Comparison of ENCODE assay signal across 30 cellular contexts in the genomic region with DNA sequence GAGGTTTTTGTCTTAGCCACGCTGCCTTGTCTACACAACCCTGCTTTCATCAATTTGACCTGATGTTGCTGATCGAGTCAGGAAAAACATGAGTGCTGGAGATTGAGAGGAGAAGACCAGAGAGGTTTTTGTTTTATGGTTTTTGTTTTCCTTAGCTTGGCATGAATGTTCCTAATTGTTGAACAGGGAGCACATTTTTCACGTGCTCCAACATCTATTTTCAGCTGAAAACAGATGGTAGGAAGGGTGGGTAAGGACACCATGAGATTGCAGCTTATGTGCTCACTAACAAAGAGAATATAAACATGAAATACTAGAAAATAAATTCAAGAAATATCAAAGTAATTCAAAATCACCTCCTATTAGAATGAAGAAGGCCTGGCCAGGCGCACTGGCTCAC.
"Had no signal": no experiment of that assay in that cellular context is flagged by ENCODE, and none has a peak within 500 bp of the region (broad histone marks: within the 10 kb centered on the region; RNA-seq: fewer than 3 reads in every experiment).

No MANE protein-coding gene starts in this region.

- H3K4me1 ChIP-seq: ascending aorta, breast epithelium, gastroesophageal sphincter had no signal

- ATAC-seq: activated CD8-positive, alpha-beta memory T cell treated with anti-CD3 and anti-CD28 coated beads, Interleukin-2, amount 10 ng/mL, durations not matched to agents 7 days and 5 days; activated CD8-positive, alpha-beta T cell treated with anti-CD3 and anti-CD28 coated beads, Interleukin-2, amount 10 ng/mL, durations not matched to agents 7 days and 5 days; effector memory CD8-positive, alpha-beta T cell; gastroesophageal sphincter; heart right ventricle had no signal

- H3K36me3 ChIP-seq: ascending aorta, breast epithelium, cardiac muscle cell, esophagus muscularis mucosa, gastroesophageal sphincter, heart right ventricle had no signal

- H3K27ac Mint-ChIP-seq: activated CD4-positive, alpha-beta memory T cell treated with anti-CD3 and anti-CD28 coated beads for 36 hours; activated CD4-positive, alpha-beta T cell treated with anti-CD3 and anti-CD28 coated beads for 36 hours; activated CD4-positive, alpha-beta T cell treated with anti-CD3 and anti-CD28 coated beads, Interleukin-2, amount 10 ng/mL, durations not matched to agents 24 days and 14 days; activated CD8-positive, alpha-beta memory T cell treated with anti-CD3 and anti-CD28 coated beads, Interleukin-2, amount 10 ng/mL, durations not matched to agents 7 days and 5 days; activated CD8-positive, alpha-beta T cell treated with anti-CD3 and anti-CD28 coated beads, Interleukin-2, amount 10 ng/mL, durations not matched to agents 7 days and 5 days; activated naive CD4-positive, alpha-beta T cell treated with anti-CD3 and anti-CD28 coated beads for 36 hours; activated naive CD4-positive, alpha-beta T cell treated with anti-CD3 and anti-CD28 coated beads, Interleukin-2, amount 50 U/mL, for 24 hours; activated naive CD8-positive, alpha-beta T cell treated with anti-CD3 and anti-CD28 coated beads for 36 hours; activated naive CD8-positive, alpha-beta T cell treated with anti-CD3 and anti-CD28 coated beads, Interleukin-2, amount 50 U/mL, for 24 hours; activated T-helper 1 cell treated with anti-CD3 and anti-CD28 coated beads, Interleukin-12 subunit alpha, Interleukin-12 subunit beta, Interleukin-2, Interleukin-4 antibody, amounts not matched to agents 30 ng/mL and 10 ng/mL and 1 ng/mL, durations not matched to agents 14 hours and 24 hours and 36 hours; activated T-helper 2 cell treated with anti-CD3 and anti-CD28 coated beads, Interferon-gamma antibody, Interleukin-2, Interleukin-4, amounts not matched to agents 10 μg/mL and 5 μg/mL and 100 μg/mL, durations not matched to agents 14 hours and 24 hours and 36 hours had no signal

- H3K27me3 ChIP-seq: ascending aorta, breast epithelium, cardiac muscle cell, esophagus muscularis mucosa, gastroesophageal sphincter, heart right ventricle had no signal

- H3K9me3 Mint-ChIP-seq: activated naive CD4-positive, alpha-beta T cell treated with anti-CD3 and anti-CD28 coated beads, Interleukin-2, amount 50 U/mL, for 24 hours; activated naive CD8-positive, alpha-beta T cell treated with anti-CD3 and anti-CD28 coated beads, Interleukin-2, amount 50 U/mL, for 24 hours; activated T-helper 1 cell treated with anti-CD3 and anti-CD28 coated beads, Interleukin-12 subunit alpha, Interleukin-12 subunit beta, Interleukin-2, Interleukin-4 antibody, amounts not matched to agents 30 ng/mL and 10 ng/mL and 1 ng/mL, durations not matched to agents 14 hours and 24 hours and 36 hours; activated T-helper 2 cell treated with anti-CD3 and anti-CD28 coated beads, Interferon-gamma antibody, Interleukin-2, Interleukin-4, amounts not matched to agents 10 μg/mL and 5 μg/mL and 100 μg/mL, durations not matched to agents 14 hours and 24 hours and 36 hours; effector memory CD8-positive, alpha-beta T cell had no signal

- H3K36me3 Mint-ChIP-seq: activated CD8-positive, alpha-beta memory T cell treated with anti-CD3 and anti-CD28 coated beads, Interleukin-2, amount 10 ng/mL, durations not matched to agents 7 days and 5 days; activated naive CD4-positive, alpha-beta T cell treated with anti-CD3 and anti-CD28 coated beads, Interleukin-2, amount 50 U/mL, for 24 hours; activated naive CD8-positive, alpha-beta T cell treated with anti-CD3 and anti-CD28 coated beads for 36 hours had no signal

- H3K4me3 ChIP-seq: ascending aorta, breast epithelium, cardiac muscle cell, coronary artery, esophagus muscularis mucosa, gastroesophageal sphincter, heart right ventricle had no signal

- H3K4me1 Mint-ChIP-seq: activated CD4-positive, alpha-beta T cell treated with anti-CD3 and anti-CD28 coated beads, Interleukin-2, amount 10 ng/mL, durations not matched to agents 24 days and 14 days; activated CD8-positive, alpha-beta memory T cell treated with anti-CD3 and anti-CD28 coated beads, Interleukin-2, amount 10 ng/mL, durations not matched to agents 7 days and 5 days; brain had no signal

- H3K4me3 Mint-ChIP-seq: activated CD4-positive, alpha-beta memory T cell treated with anti-CD3 and anti-CD28 coated beads for 36 hours; activated CD4-positive, alpha-beta T cell treated with anti-CD3 and anti-CD28 coated beads for 36 hours; activated CD4-positive, alpha-beta T cell treated with anti-CD3 and anti-CD28 coated beads, Interleukin-2, amount 10 ng/mL, durations not matched to agents 24 days and 14 days; activated CD8-positive, alpha-beta memory T cell treated with anti-CD3 and anti-CD28 coated beads, Interleukin-2, amount 10 ng/mL, durations not matched to agents 7 days and 5 days; activated CD8-positive, alpha-beta T cell treated with anti-CD3 and anti-CD28 coated beads, Interleukin-2, amount 10 ng/mL, durations not matched to agents 7 days and 5 days; activated naive CD4-positive, alpha-beta T cell treated with anti-CD3 and anti-CD28 coated beads for 36 hours; activated naive CD4-positive, alpha-beta T cell treated with anti-CD3 and anti-CD28 coated beads, Interleukin-2, amount 50 U/mL, for 24 hours; activated naive CD8-positive, alpha-beta T cell treated with anti-CD3 and anti-CD28 coated beads for 36 hours; activated naive CD8-positive, alpha-beta T cell treated with anti-CD3 and anti-CD28 coated beads, Interleukin-2, amount 50 U/mL, for 24 hours; activated T-helper 1 cell treated with anti-CD3 and anti-CD28 coated beads, Interleukin-12 subunit alpha, Interleukin-12 subunit beta, Interleukin-2, Interleukin-4 antibody, amounts not matched to agents 30 ng/mL and 10 ng/mL and 1 ng/mL, durations not matched to agents 14 hours and 24 hours and 36 hours; brain; effector memory CD8-positive, alpha-beta T cell had no signal

- DNase-seq: activated CD4-positive, alpha-beta memory T cell treated with anti-CD3 and anti-CD28 coated beads for 36 hours; activated CD4-positive, alpha-beta T cell treated with anti-CD3 and anti-CD28 coated beads for 36 hours; activated CD4-positive, alpha-beta T cell treated with anti-CD3 and anti-CD28 coated beads, Interleukin-2, amount 10 ng/mL, durations not matched to agents 24 days and 14 days; activated CD4-positive, CD25-positive, alpha-beta regulatory T cell; activated CD4-positive, CD25-positive, alpha-beta regulatory T cell treated with anti-CD3 and anti-CD28 coated beads, Interleukin-2, amount 50 U/mL, for 72 hours; activated CD8-positive, alpha-beta memory T cell treated with anti-CD3 and anti-CD28 coated beads, Interleukin-2, amount 10 ng/mL, durations not matched to agents 7 days and 5 days; activated CD8-positive, alpha-beta memory T cell treated with anti-CD3 and anti-CD28 coated beads, Interleukin-2, amount 50 U/mL, for 4 hours; activated CD8-positive, alpha-beta T cell treated with anti-CD3 and anti-CD28 coated beads, Interleukin-2, amount 10 ng/mL, durations not matched to agents 7 days and 5 days; activated effector memory CD4-positive, alpha-beta T cell treated with anti-CD3 and anti-CD28 coated beads, Interleukin-2, amount 50 U/mL, for 16 hours; activated naive CD8-positive, alpha-beta T cell treated with anti-CD3 and anti-CD28 coated beads for 36 hours; activated naive CD8-positive, alpha-beta T cell treated with anti-CD3 and anti-CD28 coated beads, Interleukin-2, amount 50 U/mL, for 24 hours; activated T-cell treated with anti-CD3 and anti-CD28 coated beads, Interleukin-2, amount 50 U/mL, for 1 hour; activated T-cell treated with anti-CD3 and anti-CD28 coated beads, Interleukin-2, amount 50 U/mL, for 48 hours; central memory CD4-positive, alpha-beta T cell; effector CD4-positive, alpha-beta T cell; effector memory CD8-positive, alpha-beta T cell; erythroblast; foreskin melanocyte; heart right ventricle had no signal

- H3K27me3 Mint-ChIP-seq: activated CD4-positive, alpha-beta memory T cell treated with anti-CD3 and anti-CD28 coated beads for 36 hours; activated CD4-positive, alpha-beta T cell treated with anti-CD3 and anti-CD28 coated beads for 36 hours; activated CD4-positive, alpha-beta T cell treated with anti-CD3 and anti-CD28 coated beads, Interleukin-2, amount 10 ng/mL, durations not matched to agents 24 days and 14 days; activated CD8-positive, alpha-beta memory T cell treated with anti-CD3 and anti-CD28 coated beads, Interleukin-2, amount 10 ng/mL, durations not matched to agents 7 days and 5 days; activated naive CD4-positive, alpha-beta T cell treated with anti-CD3 and anti-CD28 coated beads, Interleukin-2, amount 50 U/mL, for 24 hours; activated naive CD8-positive, alpha-beta T cell treated with anti-CD3 and anti-CD28 coated beads for 36 hours; activated naive CD8-positive, alpha-beta T cell treated with anti-CD3 and anti-CD28 coated beads, Interleukin-2, amount 50 U/mL, for 24 hours; brain had no signal

- H3K27ac ChIP-seq: ascending aorta, breast epithelium, cardiac muscle cell, coronary artery, esophagus muscularis mucosa, gastroesophageal sphincter, heart right ventricle had no signal
